Comparison of ENCODE assay signal across 1 cellular context in the genomic region with DNA sequence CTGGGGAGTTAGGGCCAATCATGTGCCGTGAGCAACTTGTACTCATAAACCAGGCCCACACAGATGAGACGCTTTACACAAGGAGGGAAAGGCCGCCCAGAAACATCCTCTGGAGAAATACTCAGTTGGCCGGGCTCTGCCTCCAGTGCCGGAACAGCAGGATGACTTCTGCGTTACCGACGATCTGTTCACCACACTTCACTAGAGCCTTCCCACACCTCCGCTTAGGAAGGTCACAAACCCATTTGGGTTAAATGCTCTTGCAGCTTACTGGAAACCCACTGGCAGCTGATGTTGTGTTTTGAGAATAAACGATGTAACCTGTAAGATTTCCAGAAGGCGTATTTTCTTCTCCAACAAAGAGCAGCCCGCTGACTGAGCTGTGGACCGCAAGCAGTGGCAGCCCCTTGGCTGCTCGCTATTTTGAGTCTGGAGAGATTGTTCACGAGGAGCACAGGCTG.
TF ChIP-seq lines count a peak whose summit lies in the region.

No MANE protein-coding gene starts in this region.

TF ChIP-seq in GM23338, 12 proteins besides CTCF, POLR2A, EP300 and RAD21 (continued from another document):
- TF ChIP-seq, protein P1, sequence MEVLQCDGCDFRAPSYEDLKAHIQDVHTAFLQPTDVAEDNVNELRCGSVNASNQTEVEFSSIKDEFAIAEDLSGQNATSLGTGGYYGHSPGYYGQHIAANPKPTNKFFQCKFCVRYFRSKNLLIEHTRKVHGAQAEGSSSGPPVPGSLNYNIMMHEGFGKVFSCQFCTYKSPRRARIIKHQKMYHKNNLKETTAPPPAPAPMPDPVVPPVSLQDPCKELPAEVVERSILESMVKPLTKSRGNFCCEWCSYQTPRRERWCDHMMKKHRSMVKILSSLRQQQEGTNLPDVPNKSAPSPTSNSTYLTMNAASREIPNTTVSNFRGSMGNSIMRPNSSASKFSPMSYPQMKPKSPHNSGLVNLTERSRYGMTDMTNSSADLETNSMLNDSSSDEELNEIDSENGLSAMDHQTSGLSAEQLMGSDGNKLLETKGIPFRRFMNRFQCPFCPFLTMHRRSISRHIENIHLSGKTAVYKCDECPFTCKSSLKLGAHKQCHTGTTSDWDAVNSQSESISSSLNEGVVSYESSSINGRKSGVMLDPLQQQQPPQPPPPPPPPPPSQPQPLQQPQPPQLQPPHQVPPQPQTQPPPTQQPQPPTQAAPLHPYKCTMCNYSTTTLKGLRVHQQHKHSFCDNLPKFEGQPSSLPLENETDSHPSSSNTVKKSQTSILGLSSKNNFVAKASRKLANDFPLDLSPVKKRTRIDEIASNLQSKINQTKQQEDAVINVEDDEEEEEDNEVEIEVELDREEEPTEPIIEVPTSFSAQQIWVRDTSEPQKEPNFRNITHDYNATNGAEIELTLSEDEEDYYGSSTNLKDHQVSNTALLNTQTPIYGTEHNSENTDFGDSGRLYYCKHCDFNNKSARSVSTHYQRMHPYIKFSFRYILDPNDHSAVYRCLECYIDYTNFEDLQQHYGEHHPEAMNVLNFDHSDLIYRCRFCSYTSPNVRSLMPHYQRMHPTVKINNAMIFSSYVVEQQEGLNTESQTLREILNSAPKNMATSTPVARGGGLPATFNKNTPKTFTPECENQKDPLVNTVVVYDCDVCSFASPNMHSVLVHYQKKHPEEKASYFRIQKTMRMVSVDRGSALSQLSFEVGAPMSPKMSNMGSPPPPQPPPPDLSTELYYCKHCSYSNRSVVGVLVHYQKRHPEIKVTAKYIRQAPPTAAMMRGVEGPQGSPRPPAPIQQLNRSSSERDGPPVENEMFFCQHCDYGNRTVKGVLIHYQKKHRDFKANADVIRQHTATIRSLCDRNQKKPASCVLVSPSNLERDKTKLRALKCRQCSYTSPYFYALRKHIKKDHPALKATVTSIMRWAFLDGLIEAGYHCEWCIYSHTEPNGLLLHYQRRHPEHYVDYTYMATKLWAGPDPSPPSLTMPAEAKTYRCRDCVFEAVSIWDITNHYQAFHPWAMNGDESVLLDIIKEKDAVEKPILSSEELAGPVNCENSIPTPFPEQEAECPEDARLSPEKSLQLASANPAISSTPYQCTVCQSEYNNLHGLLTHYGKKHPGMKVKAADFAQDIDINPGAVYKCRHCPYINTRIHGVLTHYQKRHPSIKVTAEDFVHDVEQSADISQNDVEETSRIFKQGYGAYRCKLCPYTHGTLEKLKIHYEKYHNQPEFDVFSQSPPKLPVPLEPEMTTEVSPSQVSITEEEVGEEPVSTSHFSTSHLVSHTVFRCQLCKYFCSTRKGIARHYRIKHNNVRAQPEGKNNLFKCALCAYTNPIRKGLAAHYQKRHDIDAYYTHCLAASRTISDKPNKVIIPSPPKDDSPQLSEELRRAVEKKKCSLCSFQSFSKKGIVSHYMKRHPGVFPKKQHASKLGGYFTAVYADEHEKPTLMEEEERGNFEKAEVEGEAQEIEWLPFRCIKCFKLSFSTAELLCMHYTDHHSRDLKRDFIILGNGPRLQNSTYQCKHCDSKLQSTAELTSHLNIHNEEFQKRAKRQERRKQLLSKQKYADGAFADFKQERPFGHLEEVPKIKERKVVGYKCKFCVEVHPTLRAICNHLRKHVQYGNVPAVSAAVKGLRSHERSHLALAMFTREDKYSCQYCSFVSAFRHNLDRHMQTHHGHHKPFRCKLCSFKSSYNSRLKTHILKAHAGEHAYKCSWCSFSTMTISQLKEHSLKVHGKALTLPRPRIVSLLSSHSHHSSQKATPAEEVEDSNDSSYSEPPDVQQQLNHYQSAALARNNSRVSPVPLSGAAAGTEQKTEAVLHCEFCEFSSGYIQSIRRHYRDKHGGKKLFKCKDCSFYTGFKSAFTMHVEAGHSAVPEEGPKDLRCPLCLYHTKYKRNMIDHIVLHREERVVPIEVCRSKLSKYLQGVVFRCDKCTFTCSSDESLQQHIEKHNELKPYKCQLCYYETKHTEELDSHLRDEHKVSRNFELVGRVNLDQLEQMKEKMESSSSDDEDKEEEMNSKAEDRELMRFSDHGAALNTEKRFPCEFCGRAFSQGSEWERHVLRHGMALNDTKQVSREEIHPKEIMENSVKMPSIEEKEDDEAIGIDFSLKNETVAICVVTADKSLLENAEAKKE (CRISPR knock-in tag; IDR thresholded peaks at IDR 0.05): no peak
- no peak for TF ChIP-seq ZNF331 (CRISPR knock-in tag; IDR thresholded peaks at IDR 0.05; ENCODE audit: low read depth)
- no peak for TF ChIP-seq POLR2AphosphoS5 (IDR thresholded peaks at IDR 0.05; ENCODE audit: low read depth)
- no peak for TF ChIP-seq CREB1 (CRISPR knock-in tag; IDR thresholded peaks at IDR 0.05; ENCODE audit: low read depth)
TF ChIP-seq in GM23338: peak in this region for 0.
